ENCODE assay signal across 11 cellular contexts in the genomic region with DNA sequence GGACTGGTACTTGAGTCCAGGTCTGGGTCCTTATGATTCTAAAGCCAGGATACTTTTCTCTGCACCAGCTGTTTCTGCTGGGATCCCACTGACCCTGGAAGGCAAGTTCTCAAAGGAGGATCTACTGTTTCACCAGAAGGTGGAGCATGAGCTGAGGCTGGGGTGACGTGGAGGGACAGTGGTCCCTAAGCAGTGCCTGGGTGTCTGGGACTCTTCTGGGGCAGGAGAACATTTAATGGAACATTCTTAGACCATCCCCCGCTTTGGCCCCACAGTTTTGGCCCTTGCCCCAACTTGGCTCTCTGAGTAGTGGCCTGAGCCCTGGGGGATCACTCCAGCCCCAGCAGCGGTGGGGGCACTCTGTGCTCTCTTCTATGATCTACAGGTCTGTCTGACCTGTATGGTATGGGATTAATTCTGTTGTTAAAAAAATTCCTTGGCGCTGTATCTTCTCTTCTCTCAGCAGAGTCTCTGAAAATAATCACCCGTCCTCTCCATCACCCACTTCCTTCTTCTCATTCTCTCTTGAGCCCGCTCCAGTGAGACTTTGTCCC.
DNase-seq lines count a peak whose midpoint lies in the region; ATAC-seq and TF ChIP-seq lines count a peak whose summit lies in the region.
"Had no signal": no experiment of that assay in that cellular context is flagged by ENCODE, and none has a peak within 500 bp of the region (broad histone marks: within the 10 kb centered on the region; RNA-seq: fewer than 3 reads in every experiment).

No MANE protein-coding gene starts in this region.

- no peaks in the 10 kb centered on the region for H3K79me2 ChIP-seq in OCI-LY7 (ENCODE audit: insufficient read depth, low read depth, low read length)

- no peaks in the 10 kb centered on the region for H3K4me1 ChIP-seq in OCI-LY7 (ENCODE audit: insufficient read depth, low read length, poor library complexity, severe bottlenecking)
- H3K4me1 ChIP-seq in foreskin keratinocyte, result no peaks in the 10 kb centered on the region

- POLR2A ChIA-PET in OCI-LY7 (lab: Charles Lee), result no interaction called here
- POLR2A ChIA-PET in activated CD4-positive, alpha-beta memory T cell treated with anti-CD3 and anti-CD28 coated beads, Interleukin-2, amount 10 ng/mL, durations not matched to agents 7 days and 5 days (lab: Charles Lee), result no interaction called here
- POLR2A ChIA-PET in activated CD4-positive, alpha-beta T cell treated with anti-CD3 and anti-CD28 coated beads for 36 hours (lab: Charles Lee), result no interaction called here

- no peak overlapping the region for H3K4me2 ChIP-seq in OCI-LY7 (ENCODE audit: low read length)

- DNase-seq in CD14-positive monocyte (ENCODE audit: low spot score), result peak; percentile 27
- DNase-seq in GM13977 (ENCODE audit: low spot score), result no peak
- DNase-seq in OCI-LY7 (ENCODE audit: low spot score), result peak; percentile 29
- no peak for DNase-seq in foreskin keratinocyte
- DNase-seq in activated CD4-positive, alpha-beta memory T cell treated with anti-CD3 and anti-CD28 coated beads, Interleukin-2, amount 10 ng/mL, durations not matched to agents 7 days and 5 days, result no peak
- no peak for DNase-seq in Ammon's horn (ENCODE audit: low spot score)
- DNase-seq in activated CD4-positive, alpha-beta T cell treated with anti-CD3 and anti-CD28 coated beads for 36 hours, result no peak
- DNase-seq: NCI-H226 had no signal

- in situ Hi-C loops in GM13977 (cut with MboI; ENCODE audit: low pct_unique_long_range_greater_than_20kb, low sequenced_read_pairs, unreplicated experiment), result no loop called here

- BruUV-seq in OCI-LY7 (replicated peaks; lab: Mats Ljungman, UMichigan), result no TSS peak

- H3K9me2 ChIP-seq in OCI-LY7 (ENCODE audit: insufficient read depth, low read length), result no peaks in the 10 kb centered on the region

- TF ChIP-seq CTCF in CD14-positive monocyte (IDR thresholded peaks at IDR 0.05) (no peak), GM13977 (IDR thresholded peaks at IDR 0.05; ENCODE audit: extremely low read depth, insufficient read depth, missing control alignments) (peak; percentile 32), OCI-LY7 (conservative IDR thresholded peaks at IDR 0.05; ENCODE audit: low read length) (peak; percentile 69), foreskin keratinocyte (conservative IDR thresholded peaks at IDR 0.05) (peak; percentile 30)

- H3K4me3 ChIP-seq in OCI-LY7 (ENCODE audit: low read depth, low read length, poor library complexity, severe bottlenecking), result no peak overlapping the region

- no peak overlapping the region for H2AFZ ChIP-seq in OCI-LY7 (ENCODE audit: low read length)

- peaks cover under 1 to 6% (median 3%) of the 10 kb centered on the region in 3 donors for H3K27me3 Mint-ChIP-seq in CD14-positive monocyte (ENCODE audit: low read depth in 3 of 3)
- H3K27me3 Mint-ChIP-seq in activated CD4-positive, alpha-beta memory T cell treated with anti-CD3 and anti-CD28 coated beads, Interleukin-2, amount 10 ng/mL, durations not matched to agents 7 days and 5 days, result peaks cover 14% of the 10 kb centered on the region
- peaks cover 17% of the 10 kb centered on the region for H3K27me3 Mint-ChIP-seq in activated CD4-positive, alpha-beta T cell treated with anti-CD3 and anti-CD28 coated beads for 36 hours

- H3K36me3 ChIP-seq in OCI-LY7 (ENCODE audit: insufficient read depth, low read length), result no peaks in the 10 kb centered on the region

- no peak overlapping the region for H3K4me3 Mint-ChIP-seq in CD14-positive monocyte
- no peak overlapping the region for H3K4me3 Mint-ChIP-seq in activated CD4-positive, alpha-beta memory T cell treated with anti-CD3 and anti-CD28 coated beads, Interleukin-2, amount 10 ng/mL, durations not matched to agents 7 days and 5 days
- H3K4me3 Mint-ChIP-seq in activated CD4-positive, alpha-beta T cell treated with anti-CD3 and anti-CD28 coated beads for 36 hours, result no peak overlapping the region
- H3K4me3 Mint-ChIP-seq: activated naive CD4-positive, alpha-beta T cell treated with anti-CD3 and anti-CD28 coated beads, Interleukin-2, amount 50 U/mL, for 24 hours had no signal

- H4K20me1 ChIP-seq in OCI-LY7 (ENCODE audit: insufficient read depth, low read length), result no peaks in the 10 kb centered on the region

- H3K36me3 Mint-ChIP-seq in CD14-positive monocyte, result no peaks in the 10 kb centered on the region
- no peaks in the 10 kb centered on the region for H3K36me3 Mint-ChIP-seq in activated CD4-positive, alpha-beta memory T cell treated with anti-CD3 and anti-CD28 coated beads, Interleukin-2, amount 10 ng/mL, durations not matched to agents 7 days and 5 days (ENCODE audit: low read depth)
- no peaks in the 10 kb centered on the region for H3K36me3 Mint-ChIP-seq in activated CD4-positive, alpha-beta T cell treated with anti-CD3 and anti-CD28 coated beads for 36 hours (ENCODE audit: low read depth)
- H3K36me3 Mint-ChIP-seq: activated naive CD4-positive, alpha-beta T cell treated with anti-CD3 and anti-CD28 coated beads, Interleukin-2, amount 50 U/mL, for 24 hours had no signal

- peaks cover 0 to 4% (median 0%) of the 10 kb centered on the region in 7 donors for H3K9me3 Mint-ChIP-seq in CD14-positive monocyte
- H3K9me3 Mint-ChIP-seq in activated CD4-positive, alpha-beta memory T cell treated with anti-CD3 and anti-CD28 coated beads, Interleukin-2, amount 10 ng/mL, durations not matched to agents 7 days and 5 days, result no peaks in the 10 kb centered on the region
- H3K9me3 Mint-ChIP-seq in activated CD4-positive, alpha-beta T cell treated with anti-CD3 and anti-CD28 coated beads for 36 hours (ENCODE audit: low read depth), result no peaks in the 10 kb centered on the region
- H3K9me3 Mint-ChIP-seq: activated naive CD4-positive, alpha-beta T cell treated with anti-CD3 and anti-CD28 coated beads, Interleukin-2, amount 50 U/mL, for 24 hours had no signal

- H3K9me3 ChIP-seq in OCI-LY7 (ENCODE audit: low read length), result no peaks in the 10 kb centered on the region

- ATAC-seq in foreskin keratinocyte (peak; percentile 52), HG03469 (IDR thresholded peaks at IDR 0.05; ENCODE audit: unreplicated experiment) (no peak)
- ATAC-seq in activated CD4-positive, alpha-beta T cell treated with anti-CD3 and anti-CD28 coated beads for 36 hours, result no peak

- CTCF ChIA-PET in OCI-LY7 (lab: Charles Lee; ENCODE audit: unreplicated experiment), result no interaction called here
- CTCF ChIA-PET in activated CD4-positive, alpha-beta memory T cell treated with anti-CD3 and anti-CD28 coated beads, Interleukin-2, amount 10 ng/mL, durations not matched to agents 7 days and 5 days (lab: Charles Lee), result interaction anchor here (0.9 to 1.1 kb wide), 2 partner anchors 9 to 11 kb away, joined by 3 read pairs; no protein-coding TSS in a partner anchor
- CTCF ChIA-PET in activated CD4-positive, alpha-beta T cell treated with anti-CD3 and anti-CD28 coated beads for 36 hours (lab: Charles Lee), result interaction anchor here (1.3 kb wide), 1 partner anchor 26 kb away, joined by 3 read pairs; no protein-coding TSS in a partner anchor

- no peak overlapping the region for H3K27ac Mint-ChIP-seq in CD14-positive monocyte
- H3K27ac Mint-ChIP-seq in activated CD4-positive, alpha-beta memory T cell treated with anti-CD3 and anti-CD28 coated beads, Interleukin-2, amount 10 ng/mL, durations not matched to agents 7 days and 5 days, result no peak overlapping the region
- H3K27ac Mint-ChIP-seq in activated CD4-positive, alpha-beta T cell treated with anti-CD3 and anti-CD28 coated beads for 36 hours, result no peak overlapping the region
- H3K27ac Mint-ChIP-seq: activated naive CD4-positive, alpha-beta T cell treated with anti-CD3 and anti-CD28 coated beads, Interleukin-2, amount 50 U/mL, for 24 hours had no signal

- H3K27me3 ChIP-seq in foreskin keratinocyte, result peaks cover 3% of the 10 kb centered on the region

- H3K27ac ChIP-seq in OCI-LY7 (ENCODE audit: low read depth, low read length, poor library complexity, severe bottlenecking) (no peak overlapping the region), foreskin keratinocyte (no peak overlapping the region)
- H3K27ac ChIP-seq: VCaP had no signal

- peaks cover 10% of the 10 kb centered on the region for H3K4me1 Mint-ChIP-seq in CD14-positive monocyte
- no peaks in the 10 kb centered on the region for H3K4me1 Mint-ChIP-seq in activated CD4-positive, alpha-beta memory T cell treated with anti-CD3 and anti-CD28 coated beads, Interleukin-2, amount 10 ng/mL, durations not matched to agents 7 days and 5 days
- H3K4me1 Mint-ChIP-seq in activated CD4-positive, alpha-beta T cell treated with anti-CD3 and anti-CD28 coated beads for 36 hours, result no peaks in the 10 kb centered on the region
- H3K4me1 Mint-ChIP-seq: activated naive CD4-positive, alpha-beta T cell treated with anti-CD3 and anti-CD28 coated beads, Interleukin-2, amount 50 U/mL, for 24 hours had no signal

- intact Hi-C loops in CD14-positive monocyte (cut with micrococcal nuclease) (no loop called here), OCI-LY7 (cut with micrococcal nuclease; ENCODE audit: unreplicated experiment) (no loop called here)
- intact Hi-C loops in activated CD4-positive, alpha-beta T cell treated with anti-CD3 and anti-CD28 coated beads for 36 hours (cut with DNase I, micrococcal nuclease), result no loop called here

Comparison
In these comparisons a context has a peak if more than half of its experiments do, and no peak if none do; other contexts are left out.
1. DNase-seq: peak in CD14-positive monocyte (single experiment) and OCI-LY7 (single experiment); none in GM13977 (single experiment), foreskin keratinocyte (0 of 2), activated CD4-positive, alpha-beta memory T cell treated with anti-CD3 and anti-CD28 coated beads, Interleukin-2, amount 10 ng/mL, durations not matched to agents 7 days and 5 days (single experiment), Ammon's horn (single experiment) and activated CD4-positive, alpha-beta T cell treated with anti-CD3 and anti-CD28 coated beads for 36 hours (single experiment).